In genomic region chrY:19077698-19078113, GRCh38 we compare ENCODE assay signal across 10 cellular contexts.
DNase-seq lines count a peak whose midpoint lies in the region; ATAC-seq, FAIRE-seq and TF ChIP-seq lines count a peak whose summit lies in the region.
"Had no signal": no experiment of that assay in that cellular context is flagged by ENCODE, and none has a peak within 500 bp of the region (broad histone marks: within the 10 kb centered on the region; RNA-seq: fewer than 3 reads in every experiment).

No MANE protein-coding gene starts in this region.

- DNase-seq in activated T-cell treated with anti-CD3 and anti-CD28 coated beads, Interleukin-2, amount 50 U/mL, for 4 hours, result no peak
- no peak for DNase-seq in activated T-cell treated with anti-CD3 and anti-CD28 coated beads, Interleukin-2, amount 50 U/mL, for 1 hour
- no peak for DNase-seq in activated naive CD8-positive, alpha-beta T cell treated with anti-CD3 and anti-CD28 coated beads, Interleukin-2, amount 10 ng/mL, durations not matched to agents 7 days and 5 days
- no peak for DNase-seq in kidney
- DNase-seq in thyroid gland, result peak; percentile 38 to 47
- no peak for DNase-seq in dedifferentiated amniotic fluid mesenchymal stem cell (ENCODE audit: extremely low spot score)
- DNase-seq in NCI-H345 (lab: John Stamatoyannopoulos, UW), result no peak
- DNase-seq: NCI-H1694 had no signal

- no peak for TF ChIP-seq CTCF in kidney (IDR thresholded peaks at IDR 0.05; ENCODE audit: borderline replicate concordance, extremely low read depth, insufficient read depth)
- TF ChIP-seq CTCF in thyroid gland (IDR thresholded peaks at IDR 0.05), result peak in 1 of 6 experiments; percentile 7

- peak overlapping the region; percentile 53 to 69 for H3K4me3 ChIP-seq in kidney (ENCODE audit: low read length in 2 of 2)
- no peak overlapping the region for H3K4me3 ChIP-seq in thyroid gland (replicated peaks in 1 of 3)

- H3K27me3 Mint-ChIP-seq in activated T-cell treated with anti-CD3 and anti-CD28 coated beads, Interleukin-2, amount 50 U/mL, for 4 hours (ENCODE audit: low read depth), result peaks cover 10% of the 10 kb centered on the region
- no peaks in the 10 kb centered on the region for H3K27me3 Mint-ChIP-seq in activated naive CD8-positive, alpha-beta T cell treated with anti-CD3 and anti-CD28 coated beads, Interleukin-2, amount 10 ng/mL, durations not matched to agents 7 days and 5 days

- POLR2A ChIA-PET in activated naive CD8-positive, alpha-beta T cell treated with anti-CD3 and anti-CD28 coated beads, Interleukin-2, amount 10 ng/mL, durations not matched to agents 7 days and 5 days (lab: Charles Lee), result interaction anchor here (1.7 kb wide), 1 partner anchor 53 kb away, joined by 6 read pairs; no protein-coding TSS in a partner anchor

- no peaks in the 10 kb centered on the region for H3K9me3 ChIP-seq in kidney (ENCODE audit: control insufficient read depth in 1 of 2, low read length in 2 of 2)
- no peaks in the 10 kb centered on the region for H3K9me3 ChIP-seq in thyroid gland

- H3K4me3 Mint-ChIP-seq in activated T-cell treated with anti-CD3 and anti-CD28 coated beads, Interleukin-2, amount 50 U/mL, for 4 hours, result peak overlapping the region; percentile 81
- H3K4me3 Mint-ChIP-seq in activated naive CD8-positive, alpha-beta T cell treated with anti-CD3 and anti-CD28 coated beads, Interleukin-2, amount 10 ng/mL, durations not matched to agents 7 days and 5 days, result peak overlapping the region; percentile 89

- intact Hi-C loops in kidney (cut with DNase I) (no loop called here), thyroid gland (cut with DNase I) (no loop called here)

- H3K27ac ChIP-seq in kidney (ENCODE audit: low read depth in 2 of 2, low read length in 2 of 2), result peak overlapping the region; percentile 82 to 89
- H3K27ac ChIP-seq in thyroid gland, result no peak overlapping the region

- peak in 1 of 2 donors; percentile 32 for ATAC-seq in activated T-cell treated with anti-CD3 and anti-CD28 coated beads, Interleukin-2, amount 50 U/mL, for 4 hours
- peak; percentile 28 for ATAC-seq in activated naive CD8-positive, alpha-beta T cell treated with anti-CD3 and anti-CD28 coated beads, Interleukin-2, amount 10 ng/mL, durations not matched to agents 7 days and 5 days (ENCODE audit: low read depth)
- no peak for ATAC-seq in GM19463 (IDR thresholded peaks at IDR 0.05; ENCODE audit: unreplicated experiment)

- no peak for TF ChIP-seq POLR2A in thyroid gland (IDR thresholded peaks at IDR 0.05)

- FAIRE-seq in kidney (lab: Jason Lieb, UNC), result no peak
- FAIRE-seq: islet of Langerhans had no signal

- H3K27me3 ChIP-seq in thyroid gland, result no peaks in the 10 kb centered on the region

- no peaks in the 10 kb centered on the region for H3K9me3 Mint-ChIP-seq in activated T-cell treated with anti-CD3 and anti-CD28 coated beads, Interleukin-2, amount 50 U/mL, for 4 hours
- no peaks in the 10 kb centered on the region for H3K9me3 Mint-ChIP-seq in activated naive CD8-positive, alpha-beta T cell treated with anti-CD3 and anti-CD28 coated beads, Interleukin-2, amount 10 ng/mL, durations not matched to agents 7 days and 5 days

- peaks cover 6% of the 10 kb centered on the region for H3K4me1 Mint-ChIP-seq in activated T-cell treated with anti-CD3 and anti-CD28 coated beads, Interleukin-2, amount 50 U/mL, for 4 hours (ENCODE audit: low read depth)
- H3K4me1 Mint-ChIP-seq in activated naive CD8-positive, alpha-beta T cell treated with anti-CD3 and anti-CD28 coated beads, Interleukin-2, amount 10 ng/mL, durations not matched to agents 7 days and 5 days, result peaks cover 7% of the 10 kb centered on the region

- H3K27ac Mint-ChIP-seq in activated naive CD8-positive, alpha-beta T cell treated with anti-CD3 and anti-CD28 coated beads, Interleukin-2, amount 10 ng/mL, durations not matched to agents 7 days and 5 days, result peak overlapping the region; percentile 92

- 32% methylated on average over 5 of the region's 37 CpGs; no CpG with 5 or more reads in 1 of the 2 donors for WGBS in thyroid gland, 2 donors

- H3K36me3 Mint-ChIP-seq in activated T-cell treated with anti-CD3 and anti-CD28 coated beads, Interleukin-2, amount 50 U/mL, for 4 hours (ENCODE audit: insufficient read depth), result no peaks in the 10 kb centered on the region
- H3K36me3 Mint-ChIP-seq in activated naive CD8-positive, alpha-beta T cell treated with anti-CD3 and anti-CD28 coated beads, Interleukin-2, amount 10 ng/mL, durations not matched to agents 7 days and 5 days, result no peaks in the 10 kb centered on the region

- H3K36me3 ChIP-seq in kidney (ENCODE audit: control insufficient read depth in 1 of 2, insufficient read depth in 2 of 2, low read length in 2 of 2) (no peaks in the 10 kb centered on the region), thyroid gland (no peaks in the 10 kb centered on the region)

- peak overlapping the region in 1 of 2 donors; percentile 67 for H3K9ac ChIP-seq in kidney (ENCODE audit: low read length in 2 of 2)

- H3K4me1 ChIP-seq in kidney (ENCODE audit: control insufficient read depth in 1 of 2, insufficient read depth in 1 of 2, low read depth in 1 of 2, low read length in 2 of 2) (peaks cover 0 to 2% of the 10 kb centered on the region in 2 donors), thyroid gland (no peaks in the 10 kb centered on the region)

Comparison
In these comparisons a context has a peak if more than half of its experiments do, and no peak if none do; other contexts are left out.
1. DNase-seq: peak in thyroid gland (2 of 2); none in activated T-cell treated with anti-CD3 and anti-CD28 coated beads, Interleukin-2, amount 50 U/mL, for 4 hours (single experiment), activated T-cell treated with anti-CD3 and anti-CD28 coated beads, Interleukin-2, amount 50 U/mL, for 1 hour (single experiment), activated naive CD8-positive, alpha-beta T cell treated with anti-CD3 and anti-CD28 coated beads, Interleukin-2, amount 10 ng/mL, durations not matched to agents 7 days and 5 days (single experiment), kidney (single experiment), dedifferentiated amniotic fluid mesenchymal stem cell (single experiment) and NCI-H345 (single experiment).
2. H3K27ac ChIP-seq: peak in kidney (2 of 2); none in thyroid gland (0 of 3).
3. H3K4me3 ChIP-seq: peak in kidney (2 of 2); none in thyroid gland (0 of 3).